12 cellular contexts compared by ENCODE assay signal in the genomic region with DNA sequence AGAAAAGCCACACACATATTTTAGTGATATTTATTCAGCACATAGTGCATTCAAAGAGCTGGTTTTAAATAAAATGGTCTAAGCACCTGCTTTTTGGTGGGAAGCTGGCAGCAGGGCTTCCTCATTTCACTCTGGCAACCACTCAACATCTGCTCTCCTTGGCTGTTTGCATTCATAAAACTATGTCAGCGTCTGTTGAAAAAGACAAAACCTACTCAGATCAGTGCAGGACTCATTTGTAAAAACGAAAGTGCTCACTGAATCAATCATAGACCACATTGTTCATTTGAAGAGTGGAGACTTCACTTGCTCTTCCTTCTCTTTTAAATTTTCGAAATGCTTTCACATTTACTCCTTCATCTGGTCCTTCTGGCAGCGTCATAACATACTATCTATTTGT.
DNase-seq lines count a peak whose midpoint lies in the region; ATAC-seq, FAIRE-seq and TF ChIP-seq lines count a peak whose summit lies in the region.
"Had no signal": no experiment of that assay in that cellular context is flagged by ENCODE, and none has a peak within 500 bp of the region (broad histone marks: within the 10 kb centered on the region; RNA-seq: fewer than 3 reads in every experiment).

No MANE protein-coding gene starts in this region.

- no peak overlapping the region for H3K9ac ChIP-seq in BLaER1 treated with 17β-estradiol and CSF1 and Interleukin-3, amounts not matched to agents 10 nM and 100 nM
- H3K9ac ChIP-seq in KMS-11, result no peak overlapping the region
- H3K9ac ChIP-seq in HepG2 (ENCODE audit: insufficient read depth, low read depth, low read length), result no peak overlapping the region

- no TSS peak for BruUV-seq in HepG2 (replicated peaks; lab: Mats Ljungman, UMichigan)

- no peak overlapping the region for H3K4me3 ChIP-seq in BLaER1 treated with 17β-estradiol and CSF1 and Interleukin-3, amounts not matched to agents 10 nM and 100 nM
- H3K4me3 ChIP-seq in KMS-11 (IDR thresholded peaks at IDR 0.05; ENCODE audit: insufficient read depth, low read depth, low read length), result no peak overlapping the region
- H3K4me3 ChIP-seq in HepG2 (replicated peaks in 1 of 3; ENCODE audit: insufficient read depth in 1 of 3, low read depth in 2 of 3, low read length in 3 of 3), result no peak overlapping the region
- H3K4me3 ChIP-seq: psoas muscle had no signal

- in situ Hi-C loops in HepG2 (cut with HindIII; ENCODE audit: extremely low pct_ligation_motif_present, low pct_unique_long_range_greater_than_20kb), result no loop called here

- H3K27ac ChIP-seq in BLaER1 treated with 17β-estradiol and CSF1 and Interleukin-3, amounts not matched to agents 10 nM and 100 nM, result peak overlapping the region in 2 of 11 experiments; percentile 42 to 68; a peak in 3 of 22 replicates
- H3K27ac ChIP-seq in KMS-11 (no peak overlapping the region), HepG2 (ENCODE audit: extremely low read length, insufficient read depth, low read length) (no peak overlapping the region)
- H3K27ac ChIP-seq: psoas muscle had no signal

- H4K20me1 ChIP-seq in BLaER1 treated with 17β-estradiol and CSF1 and Interleukin-3, amounts not matched to agents 10 nM and 100 nM, result no peaks in the 10 kb centered on the region
- H4K20me1 ChIP-seq in KMS-11 (ENCODE audit: insufficient read depth), result no peaks in the 10 kb centered on the region
- no peaks in the 10 kb centered on the region for H4K20me1 ChIP-seq in HepG2 (ENCODE audit: insufficient read depth, low read length)

- FAIRE-seq in HepG2 (lab: Jason Lieb, UNC), result no peak
- FAIRE-seq: colon had no signal

- DNase-seq in NCI-H510A (lab: John Stamatoyannopoulos, UW) (no peak), OCI-M1 (lab: John Stamatoyannopoulos, UW) (no peak), HepG2 (ENCODE audit: low spot score) (no peak), COLO668 (lab: John Stamatoyannopoulos, UW; ENCODE audit: unreplicated experiment) (no peak)
- DNase-seq: activated CD8-positive, alpha-beta memory T cell treated with anti-CD3 and anti-CD28 coated beads, Interleukin-2, amount 50 U/mL, for 48 hours; psoas muscle had no signal

- H3K9me3 ChIP-seq in BLaER1 treated with 17β-estradiol and CSF1 and Interleukin-3, amounts not matched to agents 10 nM and 100 nM (replicated peaks in 1 of 11), result no peaks in the 10 kb centered on the region
- H3K9me3 ChIP-seq in HepG2 (ENCODE audit: low read length), result peaks cover 61% of the 10 kb centered on the region
- H3K9me3 ChIP-seq: psoas muscle had no signal

- 0 out of 2 replicates have a peak overlapping the region, but pooled peaks have one; percentile 24 for H2AFZ ChIP-seq in KMS-11 (ENCODE audit: low read depth)
- H2AFZ ChIP-seq in HepG2 (ENCODE audit: low read length), result no peak overlapping the region

- intact Hi-C loops in HepG2 (cut with micrococcal nuclease; ENCODE audit: unreplicated experiment), result no loop called here

- CTCF ChIA-PET in HepG2 (lab: Yijun Ruan, JAX; ENCODE audit: low intra/inter-chr PET ratio, low total read pairs), result no interaction called here

- no peak for TF ChIP-seq RAD21 in HepG2 (CRISPR knock-in tag; IDR thresholded peaks at IDR 0.05)

- H3K4me2 ChIP-seq in BLaER1 treated with 17β-estradiol and CSF1 and Interleukin-3, amounts not matched to agents 10 nM and 100 nM, result peak overlapping the region; percentile 36 to 86 (median 65)
- H3K4me2 ChIP-seq in KMS-11 (peak overlapping the region; percentile 40; the same call in 1 of the 2 replicates), HepG2 (ENCODE audit: low read depth, low read length) (no peak overlapping the region)

- TF ChIP-seq CTCF in KMS-11 (conservative IDR thresholded peaks at IDR 0.05; ENCODE audit: low read depth, low read length) (no peak), HepG2 (CRISPR knock-in tag; IDR thresholded peaks at IDR 0.05) (no peak)

- no peaks in the 10 kb centered on the region for H3K36me3 ChIP-seq in BLaER1 treated with 17β-estradiol and CSF1 and Interleukin-3, amounts not matched to agents 10 nM and 100 nM
- H3K36me3 ChIP-seq in KMS-11 (ENCODE audit: insufficient read depth), result no peaks in the 10 kb centered on the region
- H3K36me3 ChIP-seq in HepG2 (replicated peaks in 1 of 2; ENCODE audit: control insufficient read depth in 1 of 2, insufficient read depth in 2 of 2, low read length in 2 of 2), result no peaks in the 10 kb centered on the region

- H3K79me2 ChIP-seq in KMS-11 (ENCODE audit: insufficient read depth, low read depth) (no peaks in the 10 kb centered on the region), HepG2 (ENCODE audit: insufficient read depth, low read length) (no peaks in the 10 kb centered on the region)

- ATAC-seq in GM18873 (IDR thresholded peaks at IDR 0.05; ENCODE audit: low FRiP score, unreplicated experiment), result peak; percentile 95
- peak; percentile 89 for ATAC-seq in HG02678 (IDR thresholded peaks at IDR 0.05; ENCODE audit: unreplicated experiment)
- no peak for ATAC-seq in HepG2
- ATAC-seq: Panc1 had no signal

- TF ChIP-seq POLR2A in HepG2 (IDR thresholded peaks at IDR 0.05; ENCODE audit: insufficient read depth in 1 of 2, low read depth in 2 of 2, low read length in 2 of 2), result no peak

- under 1% methylated on average over 4 of the region's 4 CpGs for whole genome bisulfite sequencing in HepG2 (ENCODE audit: low lambda C conversion rate)

- POLR2A ChIA-PET in HepG2 (lab: Yijun Ruan, JAX), result no interaction called here

- TF ChIP-seq EP300 in HepG2 (IDR thresholded peaks at IDR 0.05; ENCODE audit: low read depth in 2 of 2, low read length in 2 of 2), result no peak
- no peak for TF ChIP-seq EP300 in HepG2 (CRISPR knock-in tag; IDR thresholded peaks at IDR 0.05; ENCODE audit: borderline replicate concordance)

- H3K4me1 ChIP-seq in BLaER1 treated with 17β-estradiol and CSF1 and Interleukin-3, amounts not matched to agents 10 nM and 100 nM, result peaks cover 25 to 67% (median 42%) of the 10 kb centered on the region in 10 experiments
- peaks cover 27% of the 10 kb centered on the region for H3K4me1 ChIP-seq in KMS-11 (ENCODE audit: low read depth, poor library complexity, severe bottlenecking)
- H3K4me1 ChIP-seq in HepG2 (ENCODE audit: insufficient read depth, low read length), result no peaks in the 10 kb centered on the region

- H3K27me3 ChIP-seq in BLaER1 treated with 17β-estradiol and CSF1 and Interleukin-3, amounts not matched to agents 10 nM and 100 nM, result no peaks in the 10 kb centered on the region
- H3K27me3 ChIP-seq in KMS-11 (ENCODE audit: insufficient read depth, low read depth) (no peaks in the 10 kb centered on the region), HepG2 (ENCODE audit: control insufficient read depth in 1 of 2, insufficient read depth in 2 of 2, low read length in 2 of 2) (no peaks in the 10 kb centered on the region)

TF ChIP-seq in HepG2, 621 proteins besides CTCF, POLR2A, EP300 and RAD21 (continues in another document):
- no peak for TF ChIP-seq SUZ12 (IDR thresholded peaks at IDR 0.05; ENCODE audit: low read depth, low read length)
- TF ChIP-seq HHEX (CRISPR knock-in tag; IDR thresholded peaks at IDR 0.05), result no peak
- TF ChIP-seq, protein P1, sequence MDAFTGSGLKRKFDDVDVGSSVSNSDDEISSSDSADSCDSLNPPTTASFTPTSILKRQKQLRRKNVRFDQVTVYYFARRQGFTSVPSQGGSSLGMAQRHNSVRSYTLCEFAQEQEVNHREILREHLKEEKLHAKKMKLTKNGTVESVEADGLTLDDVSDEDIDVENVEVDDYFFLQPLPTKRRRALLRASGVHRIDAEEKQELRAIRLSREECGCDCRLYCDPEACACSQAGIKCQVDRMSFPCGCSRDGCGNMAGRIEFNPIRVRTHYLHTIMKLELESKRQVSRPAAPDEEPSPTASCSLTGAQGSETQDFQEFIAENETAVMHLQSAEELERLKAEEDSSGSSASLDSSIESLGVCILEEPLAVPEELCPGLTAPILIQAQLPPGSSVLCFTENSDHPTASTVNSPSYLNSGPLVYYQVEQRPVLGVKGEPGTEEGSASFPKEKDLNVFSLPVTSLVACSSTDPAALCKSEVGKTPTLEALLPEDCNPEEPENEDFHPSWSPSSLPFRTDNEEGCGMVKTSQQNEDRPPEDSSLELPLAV (CRISPR knock-in tag; conservative IDR thresholded peaks at IDR 0.05; ENCODE audit: low read depth), result no peak
- no peak for TF ChIP-seq ZNF10 (CRISPR knock-in tag; IDR thresholded peaks at IDR 0.05; ENCODE audit: borderline replicate concordance, low read depth)
- TF ChIP-seq ZNF7 (CRISPR knock-in tag; IDR thresholded peaks at IDR 0.05), result no peak
- TF ChIP-seq, protein P2, sequence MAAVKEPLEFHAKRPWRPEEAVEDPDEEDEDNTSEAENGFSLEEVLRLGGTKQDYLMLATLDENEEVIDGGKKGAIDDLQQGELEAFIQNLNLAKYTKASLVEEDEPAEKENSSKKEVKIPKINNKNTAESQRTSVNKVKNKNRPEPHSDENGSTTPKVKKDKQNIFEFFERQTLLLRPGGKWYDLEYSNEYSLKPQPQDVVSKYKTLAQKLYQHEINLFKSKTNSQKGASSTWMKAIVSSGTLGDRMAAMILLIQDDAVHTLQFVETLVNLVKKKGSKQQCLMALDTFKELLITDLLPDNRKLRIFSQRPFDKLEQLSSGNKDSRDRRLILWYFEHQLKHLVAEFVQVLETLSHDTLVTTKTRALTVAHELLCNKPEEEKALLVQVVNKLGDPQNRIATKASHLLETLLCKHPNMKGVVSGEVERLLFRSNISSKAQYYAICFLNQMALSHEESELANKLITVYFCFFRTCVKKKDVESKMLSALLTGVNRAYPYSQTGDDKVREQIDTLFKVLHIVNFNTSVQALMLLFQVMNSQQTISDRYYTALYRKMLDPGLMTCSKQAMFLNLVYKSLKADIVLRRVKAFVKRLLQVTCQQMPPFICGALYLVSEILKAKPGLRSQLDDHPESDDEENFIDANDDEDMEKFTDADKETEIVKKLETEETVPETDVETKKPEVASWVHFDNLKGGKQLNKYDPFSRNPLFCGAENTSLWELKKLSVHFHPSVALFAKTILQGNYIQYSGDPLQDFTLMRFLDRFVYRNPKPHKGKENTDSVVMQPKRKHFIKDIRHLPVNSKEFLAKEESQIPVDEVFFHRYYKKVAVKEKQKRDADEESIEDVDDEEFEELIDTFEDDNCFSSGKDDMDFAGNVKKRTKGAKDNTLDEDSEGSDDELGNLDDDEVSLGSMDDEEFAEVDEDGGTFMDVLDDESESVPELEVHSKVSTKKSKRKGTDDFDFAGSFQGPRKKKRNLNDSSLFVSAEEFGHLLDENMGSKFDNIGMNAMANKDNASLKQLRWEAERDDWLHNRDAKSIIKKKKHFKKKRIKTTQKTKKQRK (IDR thresholded peaks at IDR 0.05; ENCODE audit: low read length), result no peak
- no peak for TF ChIP-seq ZKSCAN5 (CRISPR knock-in tag; IDR thresholded peaks at IDR 0.05)
